22 cellular contexts compared by ENCODE assay signal in genomic region chr2:129768485-129769258, GRCh38.
"Had no signal": no experiment of that assay in that cellular context is flagged by ENCODE, and none has a peak within 500 bp of the region (broad histone marks: within the 10 kb centered on the region; RNA-seq: fewer than 3 reads in every experiment).

No MANE protein-coding gene starts in this region.

- H3K9me3 Mint-ChIP-seq: activated naive CD8-positive, alpha-beta T cell treated with anti-CD3 and anti-CD28 coated beads for 36 hours; activated T-helper 2 cell treated with anti-CD3 and anti-CD28 coated beads, Interferon-gamma antibody, Interleukin-2, Interleukin-4, amounts not matched to agents 10 μg/mL and 5 μg/mL and 100 μg/mL, durations not matched to agents 14 hours and 24 hours and 36 hours; T-helper 1 cell treated with Interleukin-12 subunit alpha and Interleukin-12 subunit beta and Interleukin-4 antibody, amounts not matched to agents 30 μg/mL and 1 μg/mL, for 36 hours had no signal

- H3K27me3 ChIP-seq: testis had no signal

- H3K4me3 Mint-ChIP-seq: activated naive CD8-positive, alpha-beta T cell treated with anti-CD3 and anti-CD28 coated beads for 36 hours; activated T-cell treated with anti-CD3 and anti-CD28 coated beads, Interleukin-2, amount 50 U/mL, for 4 hours; naive thymus-derived CD8-positive, alpha-beta T cell; T-helper 1 cell treated with Interleukin-12 subunit alpha and Interleukin-12 subunit beta and Interleukin-4 antibody, amounts not matched to agents 30 μg/mL and 1 μg/mL, for 36 hours had no signal

- H3K36me3 Mint-ChIP-seq: activated naive CD8-positive, alpha-beta T cell treated with anti-CD3 and anti-CD28 coated beads for 36 hours; naive thymus-derived CD8-positive, alpha-beta T cell had no signal

- H3K27me3 Mint-ChIP-seq: activated naive CD8-positive, alpha-beta T cell treated with anti-CD3 and anti-CD28 coated beads for 36 hours had no signal

- H3K27ac Mint-ChIP-seq: activated naive CD8-positive, alpha-beta T cell treated with anti-CD3 and anti-CD28 coated beads for 36 hours; activated T-helper 2 cell treated with anti-CD3 and anti-CD28 coated beads, Interferon-gamma antibody, Interleukin-2, Interleukin-4, amounts not matched to agents 10 μg/mL and 5 μg/mL and 100 μg/mL, durations not matched to agents 14 hours and 24 hours and 36 hours; naive thymus-derived CD8-positive, alpha-beta T cell; T-helper 1 cell treated with Interleukin-12 subunit alpha and Interleukin-12 subunit beta and Interleukin-4 antibody, amounts not matched to agents 30 μg/mL and 1 μg/mL, for 36 hours had no signal

- DNase-seq: activated CD4-positive, alpha-beta T cell treated with anti-CD3 and anti-CD28 coated beads for 4 hours; activated CD4-positive, alpha-beta T cell treated with anti-CD3 and anti-CD28 coated beads, Interleukin-2, amount 50 U/mL, for 48 hours; activated CD4-positive, CD25-positive, alpha-beta regulatory T cell; activated CD8-positive, alpha-beta memory T cell treated with anti-CD3 and anti-CD28 coated beads, Interleukin-2, amount 50 U/mL, for 48 hours; activated naive CD4-positive, alpha-beta T cell treated with Interleukin-2 at 50 U/mL for 16 hours; activated naive CD8-positive, alpha-beta T cell treated with anti-CD3 and anti-CD28 coated beads for 36 hours; activated T-cell treated with anti-CD3 and anti-CD28 coated beads, Interleukin-2, amount 50 U/mL, for 4 hours; cerebellar nuclear complex; foreskin fibroblast; left lung; naive thymus-derived CD8-positive, alpha-beta T cell; sigmoid colon; stimulated activated CD4-positive, alpha-beta T cell treated with anti-CD3 and anti-CD28 coated beads, Interleukin-15, amount 100 ng/mL, for 24 hours; stimulated activated naive CD4-positive, alpha-beta T cell; T1000; testis; trophoblast cell had no signal

- H3K4me1 Mint-ChIP-seq: activated naive CD8-positive, alpha-beta T cell treated with anti-CD3 and anti-CD28 coated beads for 36 hours; naive thymus-derived CD8-positive, alpha-beta T cell had no signal

- H3K36me3 ChIP-seq: left lung, sigmoid colon had no signal

- H3K4me3 ChIP-seq: coronary artery, left lung, lung, sigmoid colon, smooth muscle cell, testis had no signal

- H3K4me1 ChIP-seq: left lung, sigmoid colon, testis had no signal

- H3K9me3 ChIP-seq: left lung, testis had no signal

- H3K27ac ChIP-seq: coronary artery, left lung, sigmoid colon, testis had no signal

- ATAC-seq: activated T-cell treated with anti-CD3 and anti-CD28 coated beads, Interleukin-2, amount 50 U/mL, for 4 hours; left lung; naive thymus-derived CD8-positive, alpha-beta T cell had no signal
